ENCODE assay signal across 11 cellular contexts in genomic region chr19:45781282-45782161, GRCh38. TPM values are rescaled to one million over a fixed set of nuclear protein-coding genes. Genes with fewer than 3 reads are reported as not detected.
A peak's percentile ranks its signal among the peaks of the same experiment; 100 is the strongest.
DNase-seq lines count a peak whose midpoint lies in the region; ATAC-seq, FAIRE-seq and TF ChIP-seq lines count a peak whose summit lies in the region.
"Had no signal": no experiment of that assay in that cellular context is flagged by ENCODE, and none has a peak within 500 bp of the region (broad histone marks: within the 10 kb centered on the region; RNA-seq: fewer than 3 reads in every experiment).

No MANE protein-coding gene starts in this region.

- CTCF ChIA-PET in Caco-2 (lab: Charles Lee), result interaction anchor here (1.7 to 2.7 kb wide), 2 partner anchors 11 to 18 kb away, joined by 10 read pairs; no protein-coding TSS in a partner anchor

- H3K36me3 Mint-ChIP-seq in Caco-2 (ENCODE audit: insufficient read depth, unreplicated experiment), result peaks cover 67% of the 10 kb centered on the region
- H3K36me3 Mint-ChIP-seq: activated naive CD8-positive, alpha-beta T cell treated with anti-CD3 and anti-CD28 coated beads, Interleukin-2, amount 10 ng/mL, durations not matched to agents 7 days and 5 days had no signal

- POLR2A ChIA-PET in Caco-2 (lab: Charles Lee), result interaction anchor here (0.5 to 1.2 kb wide), 2 partner anchors 19 to 214 kb away, joined by 4 to 14 read pairs; partner anchors contain the start of gene CCDC61

- peak overlapping the region; percentile 21 for H3K4me3 ChIP-seq in Caco-2 (ENCODE audit: low read depth, low read length)
- H3K4me3 ChIP-seq in choroid plexus epithelial cell (ENCODE audit: low read depth, low read length), result peak overlapping the region; percentile 64
- H3K4me3 ChIP-seq in osteoblast (ENCODE audit: insufficient read depth, low read length), result peak overlapping the region; percentile 75

- H3K9me3 ChIP-seq in Caco-2 (no peaks in the 10 kb centered on the region), osteoblast (ENCODE audit: low read depth, low read length) (no peaks in the 10 kb centered on the region)

- H3K27ac ChIP-seq in osteoblast (ENCODE audit: low read depth, low read length), result peak overlapping the region; percentile 17
- H3K27ac ChIP-seq: parathyroid adenoma had no signal

- H3K27me3 ChIP-seq in Caco-2 (replicated peaks; ENCODE audit: control insufficient read depth, insufficient read depth, low read length) (no peaks in the 10 kb centered on the region), osteoblast (ENCODE audit: insufficient read depth, low read length) (no peaks in the 10 kb centered on the region)

- no peak overlapping the region for H2AFZ ChIP-seq in osteoblast (ENCODE audit: low read length)
- H2AFZ ChIP-seq: parathyroid adenoma had no signal

- H3K36me3 ChIP-seq in Caco-2 (ENCODE audit: control insufficient read depth, insufficient read depth, low read length) (no peaks in the 10 kb centered on the region), osteoblast (ENCODE audit: insufficient read depth, low read length) (peaks cover 41% of the 10 kb centered on the region)

- no peaks in the 10 kb centered on the region for H3K27me3 Mint-ChIP-seq in Caco-2 (ENCODE audit: insufficient read depth, unreplicated experiment)

- TF ChIP-seq CTCF in Caco-2 (IDR thresholded peaks at IDR 0.05; ENCODE audit: insufficient read depth in 1 of 2, low read depth in 1 of 2, low read length in 1 of 2, severe bottlenecking in 1 of 2, unreplicated experiment in 1 of 2) (no peak), choroid plexus epithelial cell (conservative IDR thresholded peaks at IDR 0.05; ENCODE audit: low read depth, low read length) (no peak), osteoblast (IDR thresholded peaks at IDR 0.05; ENCODE audit: extremely low read depth, low read depth, low read length) (no peak)

- ATAC-seq in GM18517 (IDR thresholded peaks at IDR 0.05; ENCODE audit: unreplicated experiment), result no peak

- intact Hi-C loops in Caco-2 (cut with micrococcal nuclease; ENCODE audit: unreplicated experiment), result no loop called here

- H3K4me3 Mint-ChIP-seq in Caco-2 (ENCODE audit: unreplicated experiment), result no peak overlapping the region
- H3K4me3 Mint-ChIP-seq: activated naive CD8-positive, alpha-beta T cell treated with anti-CD3 and anti-CD28 coated beads, Interleukin-2, amount 10 ng/mL, durations not matched to agents 7 days and 5 days; IgD-negative memory B cell had no signal

- BruUV-seq in Caco-2 (replicated peaks; lab: Mats Ljungman, UMichigan), result no TSS peak

- H3K79me2 ChIP-seq in osteoblast (ENCODE audit: insufficient read depth, low read length), result peaks cover 45% of the 10 kb centered on the region

- no peak for DNase-seq in Caco-2
- peak; percentile 47 for DNase-seq in NCI-H2107 treated with DMSO at 0.1 percent for 48 hours (lab: John Stamatoyannopoulos, UW; ENCODE audit: unreplicated experiment)
- no peak for DNase-seq in choroid plexus epithelial cell (ENCODE audit: low read depth)
- DNase-seq in osteoblast (ENCODE audit: insufficient read length, low spot score, missing footprints), result peak; percentile 93
- no peak for DNase-seq in GM19239 (ENCODE audit: insufficient read length, low spot score)
- no peak for DNase-seq in stimulated activated CD8-positive, alpha-beta memory T cell treated with anti-CD3 and anti-CD28 coated beads, Interleukin-4, amount 100 ng/mL, for 48 hours
- DNase-seq in GOT3 (lab: John Stamatoyannopoulos, UW), result no peak
- DNase-seq: activated naive CD8-positive, alpha-beta T cell treated with anti-CD3 and anti-CD28 coated beads, Interleukin-2, amount 10 ng/mL, durations not matched to agents 7 days and 5 days had no signal

- H3K4me1 ChIP-seq in Caco-2 (peaks cover 15% of the 10 kb centered on the region), osteoblast (ENCODE audit: insufficient read depth, low read length) (peaks cover 32% of the 10 kb centered on the region)

- peak overlapping the region; percentile 69 for H3K4me2 ChIP-seq in osteoblast (ENCODE audit: insufficient read depth, low read length)

- no peak overlapping the region for H3K27ac Mint-ChIP-seq in Caco-2 (ENCODE audit: unreplicated experiment)
- H3K27ac Mint-ChIP-seq: activated naive CD8-positive, alpha-beta T cell treated with anti-CD3 and anti-CD28 coated beads, Interleukin-2, amount 10 ng/mL, durations not matched to agents 7 days and 5 days had no signal

- FAIRE-seq in GM19239 (lab: Jason Lieb, UNC), result no peak

- H3K9me3 Mint-ChIP-seq in Caco-2 (ENCODE audit: unreplicated experiment), result no peaks in the 10 kb centered on the region
- H3K9me3 Mint-ChIP-seq: activated naive CD8-positive, alpha-beta T cell treated with anti-CD3 and anti-CD28 coated beads, Interleukin-2, amount 10 ng/mL, durations not matched to agents 7 days and 5 days; IgD-negative memory B cell had no signal

- peaks cover 18% of the 10 kb centered on the region for H3K4me1 Mint-ChIP-seq in Caco-2 (ENCODE audit: low read depth, unreplicated experiment)

- peaks cover 42% of the 10 kb centered on the region for H4K20me1 ChIP-seq in osteoblast (ENCODE audit: insufficient read depth, low read length)

RNA-seq across cellular contexts. Expression of gene DMPK, which starts 0.8 kb away (rescaled TPM):
- total RNA-seq in Caco-2 (2022) (28.1 and 30.2 TPM in 2 replicates), osteoblast (26.8 and 30.4 TPM in 2 replicates)

RNA-seq across cellular contexts. Expression of gene DMWD, which starts 11.1 kb away (rescaled TPM):
- total RNA-seq in Caco-2 (2022), result 72.4 and 76.3 TPM in 2 replicates
- 48.5 and 49.2 TPM in 2 replicates for total RNA-seq in osteoblast

RNA-seq across cellular contexts. Expression of gene SIX5, which starts 12.5 kb away (rescaled TPM):
- total RNA-seq in Caco-2 (2022) (23.7 and 28.6 TPM in 2 replicates), osteoblast (11.6 and 11.8 TPM in 2 replicates)

RNA-seq across cellular contexts. Expression of gene RSPH6A, which starts 33.6 kb away (rescaled TPM):
- total RNA-seq in Caco-2 (2022) (0.23 and 0.30 TPM in 2 replicates), osteoblast (under 0.01 and 0.29 TPM in 2 replicates)

RNA-seq across cellular contexts. Expression of gene MEIOSIN, which starts 48.3 kb away (rescaled TPM):
- total RNA-seq in Caco-2 (2022) (not detected in 2 replicates), osteoblast (not detected in 2 replicates)
- total RNA-seq: activated naive CD8-positive, alpha-beta T cell treated with anti-CD3 and anti-CD28 coated beads, Interleukin-2, amount 10 ng/mL, durations not matched to agents 7 days and 5 days had no signal

Comparison
In these comparisons a context has a peak if more than half of its experiments do, and no peak if none do; other contexts are left out.
1. DNase-seq: peak in NCI-H2107 treated with DMSO at 0.1 percent for 48 hours (single experiment) and osteoblast (single experiment); none in Caco-2 (0 of 2), choroid plexus epithelial cell (single experiment), GM19239 (single experiment), stimulated activated CD8-positive, alpha-beta memory T cell treated with anti-CD3 and anti-CD28 coated beads, Interleukin-4, amount 100 ng/mL, for 48 hours (single experiment) and GOT3 (single experiment).
2. H3K4me3 ChIP-seq: peak in every context shown above with its lines; median percentile 75 in osteoblast; 64 in choroid plexus epithelial cell; 21 in Caco-2.